ENCODE assay signal across 29 cellular contexts in genomic region chr2:156706576-156706975, GRCh38.
"Had no signal": no experiment of that assay in that cellular context is flagged by ENCODE, and none has a peak within 500 bp of the region (broad histone marks: within the 10 kb centered on the region; RNA-seq: fewer than 3 reads in every experiment).

No MANE protein-coding gene starts in this region.

- DNase-seq: stimulated activated CD4-positive, alpha-beta T cell treated with anti-CD3 and anti-CD28 coated beads, Interleukin-2, amount 100 ng/mL, for 48 hours; stimulated activated CD4-positive, alpha-beta T cell treated with anti-CD3 and anti-CD28 coated beads, Interleukin-4, amount 100 ng/mL, for 1 hour; stimulated activated CD4-positive, alpha-beta T cell treated with anti-CD3 and anti-CD28 coated beads, Interleukin-4, amount 100 ng/mL, for 24 hours; stimulated activated CD4-positive, alpha-beta T cell treated with anti-CD3 and anti-CD28 coated beads, Interleukin-4, amount 100 ng/mL, for 4 hours; stimulated activated CD8-positive, alpha-beta memory T cell treated with anti-CD3 and anti-CD28 coated beads, Interleukin-4, amount 100 ng/mL, for 48 hours; stimulated activated naive B cell treated with anti-CD40 and anti-IgM and Interleukin-4, amounts not matched to agents 10 μg/mL and 1 μg/mL and 100 μg/mL, for 72 hours; stimulated activated naive CD4-positive, alpha-beta T cell; stimulated activated naive CD4-positive, alpha-beta T cell treated with Interleukin-2 at 50 U/mL for 16 hours; stimulated activated naive CD8-positive, alpha-beta T cell treated with anti-CD3 and anti-CD28 coated beads, Interleukin-15, amount 100 ng/mL, for 72 hours; stimulated activated naive CD8-positive, alpha-beta T cell treated with anti-CD3 and anti-CD28 coated beads, Interleukin-15, Interleukin-2, amounts not matched to agents 100 U/mL and 50 U/mL, for 24 hours; stomach; substantia nigra; testis; thyroid gland; tibial artery; transverse colon; trophoblast cell; upper lobe of left lung; upper lobe of right lung; uterus had no signal

- ATAC-seq: stimulated activated effector memory CD8-positive, alpha-beta T cell treated with anti-CD3 and anti-CD28 coated beads, Interleukin-12 subunit alpha, Interleukin-12 subunit beta, amount 100 ng/mL, for 72 hours; stimulated activated memory B cell treated with anti-CD40 and anti-IgM and Interleukin-4, amounts not matched to agents 10 μg/mL and 1 μg/mL and 100 μg/mL, for 72 hours; stimulated activated naive B cell treated with anti-CD40 and anti-IgM and Interleukin-4, amounts not matched to agents 10 μg/mL and 1 μg/mL and 100 μg/mL, for 72 hours; stimulated activated naive CD8-positive, alpha-beta T cell treated with anti-CD3 and anti-CD28 coated beads, Interleukin-15, amount 100 ng/mL, for 72 hours; stimulated activated naive CD8-positive, alpha-beta T cell treated with anti-CD3 and anti-CD28 coated beads, Interleukin-15, Interleukin-2, amounts not matched to agents 100 U/mL and 50 U/mL, for 24 hours; upper lobe of right lung had no signal

- H3K36me3 Mint-ChIP-seq: stimulated activated effector memory CD8-positive, alpha-beta T cell treated with anti-CD3 and anti-CD28 coated beads, Interleukin-12 subunit alpha, Interleukin-12 subunit beta, amount 100 ng/mL, for 72 hours; stimulated activated memory B cell treated with anti-CD40 and anti-IgM and Interleukin-4, amounts not matched to agents 10 μg/mL and 1 μg/mL and 100 μg/mL, for 72 hours; stimulated activated naive B cell treated with anti-CD40 and anti-IgM and Interleukin-4, amounts not matched to agents 10 μg/mL and 1 μg/mL and 100 μg/mL, for 72 hours; type B pancreatic cell had no signal

- H3K9me3 ChIP-seq: stomach, suprapubic skin, testis, thoracic aorta, thyroid gland, tibial artery, tibial nerve, transverse colon, upper lobe of left lung, upper lobe of right lung, uterus, vagina had no signal

- H3K4me3 ChIP-seq: stomach, suprapubic skin, testis, thoracic aorta, thyroid gland, tibial artery, tibial nerve, transverse colon, upper lobe of left lung, upper lobe of right lung, uterus, vagina had no signal

- H3K36me3 ChIP-seq: stomach, suprapubic skin, thoracic aorta, thyroid gland, tibial artery, tibial nerve, transverse colon, upper lobe of left lung, upper lobe of right lung, uterus, vagina had no signal

- H3K9me3 Mint-ChIP-seq: stimulated activated effector memory CD8-positive, alpha-beta T cell treated with anti-CD3 and anti-CD28 coated beads, Interleukin-12 subunit alpha, Interleukin-12 subunit beta, amount 100 ng/mL, for 72 hours; stimulated activated memory B cell treated with anti-CD40 and anti-IgM and Interleukin-4, amounts not matched to agents 10 μg/mL and 1 μg/mL and 100 μg/mL, for 72 hours; stimulated activated naive CD8-positive, alpha-beta T cell treated with anti-CD3 and anti-CD28 coated beads, Interleukin-15, amount 100 ng/mL, for 72 hours; stimulated activated naive CD8-positive, alpha-beta T cell treated with anti-CD3 and anti-CD28 coated beads, Interleukin-15, Interleukin-2, amounts not matched to agents 100 ng/mL and 50 ng/mL, for 24 hours; type B pancreatic cell had no signal

- H3K27ac Mint-ChIP-seq: stimulated activated effector memory CD8-positive, alpha-beta T cell treated with anti-CD3 and anti-CD28 coated beads, Interleukin-12 subunit alpha, Interleukin-12 subunit beta, amount 100 ng/mL, for 72 hours; stimulated activated memory B cell treated with anti-CD40 and anti-IgM and Interleukin-4, amounts not matched to agents 10 μg/mL and 1 μg/mL and 100 μg/mL, for 72 hours; stimulated activated naive B cell treated with anti-CD40 and anti-IgM and Interleukin-4, amounts not matched to agents 10 μg/mL and 1 μg/mL and 100 μg/mL, for 72 hours; stimulated activated naive CD8-positive, alpha-beta T cell treated with anti-CD3 and anti-CD28 coated beads, Interleukin-15, amount 100 ng/mL, for 72 hours; stimulated activated naive CD8-positive, alpha-beta T cell treated with anti-CD3 and anti-CD28 coated beads, Interleukin-15, Interleukin-2, amounts not matched to agents 100 ng/mL and 50 ng/mL, for 24 hours; type B pancreatic cell had no signal

- H3K27me3 ChIP-seq: stomach, suprapubic skin, testis, thyroid gland, tibial artery, tibial nerve, transverse colon, upper lobe of left lung, upper lobe of right lung, uterus, vagina had no signal

- H3K4me1 Mint-ChIP-seq: stimulated activated effector memory CD8-positive, alpha-beta T cell treated with anti-CD3 and anti-CD28 coated beads, Interleukin-12 subunit alpha, Interleukin-12 subunit beta, amount 100 ng/mL, for 72 hours; stimulated activated memory B cell treated with anti-CD40 and anti-IgM and Interleukin-4, amounts not matched to agents 10 μg/mL and 1 μg/mL and 100 μg/mL, for 72 hours; stimulated activated naive B cell treated with anti-CD40 and anti-IgM and Interleukin-4, amounts not matched to agents 10 μg/mL and 1 μg/mL and 100 μg/mL, for 72 hours; stimulated activated naive CD8-positive, alpha-beta T cell treated with anti-CD3 and anti-CD28 coated beads, Interleukin-15, amount 100 ng/mL, for 72 hours had no signal

- H3K4me3 Mint-ChIP-seq: stimulated activated effector memory CD8-positive, alpha-beta T cell treated with anti-CD3 and anti-CD28 coated beads, Interleukin-12 subunit alpha, Interleukin-12 subunit beta, amount 100 ng/mL, for 72 hours; stimulated activated memory B cell treated with anti-CD40 and anti-IgM and Interleukin-4, amounts not matched to agents 10 μg/mL and 1 μg/mL and 100 μg/mL, for 72 hours; stimulated activated naive B cell treated with anti-CD40 and anti-IgM and Interleukin-4, amounts not matched to agents 10 μg/mL and 1 μg/mL and 100 μg/mL, for 72 hours; stimulated activated naive CD8-positive, alpha-beta T cell treated with anti-CD3 and anti-CD28 coated beads, Interleukin-15, amount 100 ng/mL, for 72 hours; stimulated activated naive CD8-positive, alpha-beta T cell treated with anti-CD3 and anti-CD28 coated beads, Interleukin-15, Interleukin-2, amounts not matched to agents 100 ng/mL and 50 ng/mL, for 24 hours; type B pancreatic cell had no signal

- H3K27me3 Mint-ChIP-seq: stimulated activated memory B cell treated with anti-CD40 and anti-IgM and Interleukin-4, amounts not matched to agents 10 μg/mL and 1 μg/mL and 100 μg/mL, for 72 hours; stimulated activated naive B cell treated with anti-CD40 and anti-IgM and Interleukin-4, amounts not matched to agents 10 μg/mL and 1 μg/mL and 100 μg/mL, for 72 hours; type B pancreatic cell had no signal

- H3K4me1 ChIP-seq: testis, thyroid gland, transverse colon, upper lobe of left lung, uterus had no signal

- FAIRE-seq: urothelium cell line had no signal

- H3K27ac ChIP-seq: stomach, suprapubic skin, testis, thoracic aorta, thyroid gland, tibial artery, tibial nerve, transverse colon, upper lobe of left lung, upper lobe of right lung, uterus, vagina had no signal
